20 cellular contexts compared by ENCODE assay signal in genomic region chr4:127134490-127134889, GRCh38.
"Had no signal": no experiment of that assay in that cellular context is flagged by ENCODE, and none has a peak within 500 bp of the region (broad histone marks: within the 10 kb centered on the region; RNA-seq: fewer than 3 reads in every experiment).

No MANE protein-coding gene starts in this region.

- H3K9me3 Mint-ChIP-seq: activated CD4-positive, alpha-beta T cell treated with anti-CD3 and anti-CD28 coated beads, Interleukin-2, amount 10 ng/mL, durations not matched to agents 24 days and 14 days; stimulated activated naive CD8-positive, alpha-beta T cell treated with anti-CD3 and anti-CD28 coated beads, Interleukin-15, Interleukin-2, amounts not matched to agents 100 ng/mL and 50 ng/mL, for 24 hours had no signal

- H3K4me1 Mint-ChIP-seq: activated B cell treated with CpG ODN at 0.5 μM for 24 hours; activated CD4-positive, alpha-beta T cell treated with anti-CD3 and anti-CD28 coated beads, Interleukin-2, amount 10 ng/mL, durations not matched to agents 24 days and 14 days; activated T-helper 17 cell treated with anti-CD3 and anti-CD28 coated beads, Interleukin-2, amount 50 U/mL, for 72 hours; naive B cell had no signal

- H3K27me3 Mint-ChIP-seq: activated B cell treated with CpG ODN at 0.5 μM for 24 hours; activated CD4-positive, alpha-beta T cell treated with anti-CD3 and anti-CD28 coated beads, Interleukin-2, amount 10 ng/mL, durations not matched to agents 24 days and 14 days; activated T-helper 17 cell treated with anti-CD3 and anti-CD28 coated beads, Interleukin-2, amount 50 U/mL, for 72 hours; naive B cell; stimulated activated naive CD8-positive, alpha-beta T cell treated with anti-CD3 and anti-CD28 coated beads, Interleukin-15, Interleukin-2, amounts not matched to agents 100 ng/mL and 50 ng/mL, for 24 hours had no signal

- H3K27ac ChIP-seq: cardiac muscle cell, lower lobe of right lung, parathyroid adenoma, testis, upper lobe of right lung had no signal

- H3K4me3 ChIP-seq: cardiac muscle cell, lower lobe of right lung, testis, upper lobe of right lung had no signal

- H3K4me3 Mint-ChIP-seq: activated B cell treated with CpG ODN at 0.5 μM for 24 hours; activated CD4-positive, alpha-beta T cell treated with anti-CD3 and anti-CD28 coated beads, Interleukin-2, amount 10 ng/mL, durations not matched to agents 24 days and 14 days; activated naive CD4-positive, alpha-beta T cell treated with anti-CD3 and anti-CD28 coated beads for 36 hours; activated T-helper 17 cell treated with anti-CD3 and anti-CD28 coated beads, Interleukin-2, amount 50 U/mL, for 72 hours; naive B cell; stimulated activated naive CD8-positive, alpha-beta T cell treated with anti-CD3 and anti-CD28 coated beads, Interleukin-15, Interleukin-2, amounts not matched to agents 100 ng/mL and 50 ng/mL, for 24 hours had no signal

- H3K27ac Mint-ChIP-seq: activated B cell treated with CpG ODN at 0.5 μM for 24 hours; activated CD4-positive, alpha-beta T cell treated with anti-CD3 and anti-CD28 coated beads, Interleukin-2, amount 10 ng/mL, durations not matched to agents 24 days and 14 days; activated naive CD4-positive, alpha-beta T cell treated with anti-CD3 and anti-CD28 coated beads for 36 hours; activated T-helper 17 cell treated with anti-CD3 and anti-CD28 coated beads, Interleukin-2, amount 50 U/mL, for 72 hours; naive B cell; stimulated activated naive CD8-positive, alpha-beta T cell treated with anti-CD3 and anti-CD28 coated beads, Interleukin-15, Interleukin-2, amounts not matched to agents 100 ng/mL and 50 ng/mL, for 24 hours had no signal

- H3K9ac ChIP-seq: parathyroid adenoma had no signal

- H3K36me3 Mint-ChIP-seq: naive B cell had no signal

- H3K9me3 ChIP-seq: lower lobe of right lung, testis, upper lobe of right lung had no signal

- DNase-seq: activated B cell treated with CpG ODN at 0.5 μM for 24 hours; activated CD4-positive, alpha-beta T cell treated with anti-CD3 and anti-CD28 coated beads, Interleukin-2, amount 10 ng/mL, durations not matched to agents 24 days and 14 days; activated CD8-positive, alpha-beta memory T cell treated with anti-CD3 and anti-CD28 coated beads for 24 hours; activated naive CD4-positive, alpha-beta T cell treated with anti-CD3 and anti-CD28 coated beads for 36 hours; foreskin melanocyte; head of caudate nucleus; left cardiac atrium; lower lobe of right lung; midbrain; naive B cell; stimulated activated CD4-positive, alpha-beta T cell treated with anti-CD3 and anti-CD28 coated beads, Interleukin-4, amount 100 ng/mL, for 1 hour; stimulated activated CD8-positive, alpha-beta memory T cell treated with anti-CD3 and anti-CD28 coated beads, Interleukin-4, amount 100 ng/mL, for 48 hours; testis; upper lobe of right lung had no signal

- H3K79me2 ChIP-seq: parathyroid adenoma had no signal

- H3K36me3 ChIP-seq: cardiac muscle cell, lower lobe of right lung, upper lobe of right lung had no signal

- H3K4me1 ChIP-seq: lower lobe of right lung, parathyroid adenoma, testis, upper lobe of right lung had no signal

- FAIRE-seq: endometrium had no signal

- H2AFZ ChIP-seq: parathyroid adenoma had no signal

- H3K27me3 ChIP-seq: cardiac muscle cell, testis, upper lobe of right lung had no signal

- ATAC-seq: activated T-helper 17 cell treated with anti-CD3 and anti-CD28 coated beads, Interleukin-2, amount 50 U/mL, for 72 hours; esophagus mucosa; left cardiac atrium; lower lobe of right lung; upper lobe of right lung had no signal
